In genomic region chr4:40329805-40330204, GRCh38 we compare ENCODE assay signal across 17 cellular contexts. TPM values are rescaled to one million over a fixed set of nuclear protein-coding genes. Genes with fewer than 3 reads are reported as not detected.
DNase-seq lines count a peak whose midpoint lies in the region; ATAC-seq and TF ChIP-seq lines count a peak whose summit lies in the region.
"Had no signal": no experiment of that assay in that cellular context is flagged by ENCODE, and none has a peak within 500 bp of the region (broad histone marks: within the 10 kb centered on the region; RNA-seq: fewer than 3 reads in every experiment).

No MANE protein-coding gene starts in this region.

- no peak overlapping the region for H3K4me2 ChIP-seq in neural progenitor cell

- no peak overlapping the region for H3K27ac ChIP-seq in coronary artery
- H3K27ac ChIP-seq in neural progenitor cell = no peak overlapping the region

- no peaks in the 10 kb centered on the region for H3F3A ChIP-seq in neural progenitor cell (ENCODE audit: low read depth)

- ATAC-seq in stimulated activated memory B cell treated with anti-CD40 and anti-IgM and Interleukin-4, amounts not matched to agents 10 μg/mL and 1 μg/mL and 100 μg/mL, for 72 hours = no peak
- ATAC-seq in GM18505 (IDR thresholded peaks at IDR 0.05; ENCODE audit: unreplicated experiment) (no peak), GM18909 (IDR thresholded peaks at IDR 0.05; ENCODE audit: poor library complexity, unreplicated experiment) (no peak)
- ATAC-seq: CD8-positive, alpha-beta T cell had no signal

- no peaks in the 10 kb centered on the region for H3K4me1 ChIP-seq in neural progenitor cell
- H3K4me1 ChIP-seq: Caco-2 had no signal

- H3K4me3 ChIP-seq in coronary artery (no peak overlapping the region), neural progenitor cell (no peak overlapping the region)

- no peaks in the 10 kb centered on the region for H3K36me3 ChIP-seq in neural progenitor cell

- H3K9ac ChIP-seq in neural progenitor cell = no peak overlapping the region

- H3K79me2 ChIP-seq in neural progenitor cell (ENCODE audit: low read depth) = no peaks in the 10 kb centered on the region

- H3K9me3 ChIP-seq in neural progenitor cell (ENCODE audit: low read depth) = no peaks in the 10 kb centered on the region
- H3K9me3 ChIP-seq: Caco-2 had no signal

- H4K20me1 ChIP-seq in neural progenitor cell (ENCODE audit: low read depth) = no peaks in the 10 kb centered on the region

- peak overlapping the region; percentile 57 for H3K27ac Mint-ChIP-seq in neural progenitor cell
- peak overlapping the region; percentile 2 for H3K27ac Mint-ChIP-seq in stimulated activated memory B cell treated with anti-CD40 and anti-IgM and Interleukin-4, amounts not matched to agents 10 μg/mL and 1 μg/mL and 100 μg/mL, for 72 hours
- H3K27ac Mint-ChIP-seq: CD4-positive, CD25-positive, alpha-beta regulatory T cell; CD8-positive, alpha-beta T cell had no signal

- no peak overlapping the region for H2AFZ ChIP-seq in neural progenitor cell (replicated peaks)

- no peaks in the 10 kb centered on the region for H3K9me3 Mint-ChIP-seq in neural progenitor cell
- no peaks in the 10 kb centered on the region for H3K9me3 Mint-ChIP-seq in stimulated activated memory B cell treated with anti-CD40 and anti-IgM and Interleukin-4, amounts not matched to agents 10 μg/mL and 1 μg/mL and 100 μg/mL, for 72 hours
- H3K9me3 Mint-ChIP-seq: CD4-positive, CD25-positive, alpha-beta regulatory T cell; CD8-positive, alpha-beta T cell had no signal

- TF ChIP-seq POLR2A in GM18505 (IDR thresholded peaks at IDR 0.05; ENCODE audit: borderline replicate concordance, extremely low read depth, insufficient read depth, insufficient read length) = no peak

- H3K4me3 Mint-ChIP-seq in neural progenitor cell = no peak overlapping the region
- no peak overlapping the region for H3K4me3 Mint-ChIP-seq in stimulated activated memory B cell treated with anti-CD40 and anti-IgM and Interleukin-4, amounts not matched to agents 10 μg/mL and 1 μg/mL and 100 μg/mL, for 72 hours
- H3K4me3 Mint-ChIP-seq: CD4-positive, CD25-positive, alpha-beta regulatory T cell; CD8-positive, alpha-beta T cell had no signal

- H3K36me3 Mint-ChIP-seq in neural progenitor cell = no peaks in the 10 kb centered on the region
- no peaks in the 10 kb centered on the region for H3K36me3 Mint-ChIP-seq in stimulated activated memory B cell treated with anti-CD40 and anti-IgM and Interleukin-4, amounts not matched to agents 10 μg/mL and 1 μg/mL and 100 μg/mL, for 72 hours
- H3K36me3 Mint-ChIP-seq: CD8-positive, alpha-beta T cell had no signal

- TF ChIP-seq CTCF in coronary artery (IDR thresholded peaks at IDR 0.05) (no peak), neural progenitor cell (IDR thresholded peaks at IDR 0.05) (no peak)

- peaks cover 8% of the 10 kb centered on the region for H3K27me3 Mint-ChIP-seq in neural progenitor cell (ENCODE audit: insufficient read depth, low read depth)
- H3K27me3 Mint-ChIP-seq in stimulated activated memory B cell treated with anti-CD40 and anti-IgM and Interleukin-4, amounts not matched to agents 10 μg/mL and 1 μg/mL and 100 μg/mL, for 72 hours = no peaks in the 10 kb centered on the region

- no peaks in the 10 kb centered on the region for H3K27me3 ChIP-seq in neural progenitor cell

- peak; percentile 43 for DNase-seq in SK-N-DZ (ENCODE audit: low spot score)
- DNase-seq in coronary artery (ENCODE audit: low spot score) = peak; percentile 26
- DNase-seq in neural progenitor cell (ENCODE audit: low spot score) = no peak
- no peak for DNase-seq in LoVo (ENCODE audit: low spot score)
- no peak for DNase-seq in occipital lobe (lab: John Stamatoyannopoulos, UW)
- DNase-seq: Caco-2; CD4-positive, CD25-positive, alpha-beta regulatory T cell; CD8-positive, alpha-beta T cell; DMS53; DMS79 treated with DMSO at 0.1 percent for 48 hours; GF-D8; GOT3; H7; HCEC 1CT had no signal

- peaks cover 44% of the 10 kb centered on the region for H3K4me1 Mint-ChIP-seq in neural progenitor cell
- no peaks in the 10 kb centered on the region for H3K4me1 Mint-ChIP-seq in stimulated activated memory B cell treated with anti-CD40 and anti-IgM and Interleukin-4, amounts not matched to agents 10 μg/mL and 1 μg/mL and 100 μg/mL, for 72 hours

RNA-seq across cellular contexts. Expression of gene CHRNA9, which starts 5.3 kb away (rescaled TPM):
- 22.3 and 23.4 TPM in 2 replicates for polyA plus RNA-seq in SK-N-DZ (2014; cell fraction: cytosol; rRNA removed)
- polyA plus RNA-seq in SK-N-DZ (2014; cell fraction: nucleus; rRNA removed) = 6.9 and 7.5 TPM in 2 replicates
- 0.67 and 2.5 TPM in 2 replicates for total RNA-seq in neural progenitor cell (ENCODE audit: low replicate concordance)
- 0.31 TPM for total RNA-seq in occipital lobe
- total RNA-seq: Caco-2; CD4-positive, CD25-positive, alpha-beta regulatory T cell had no signal

Comparison
In these comparisons a context has a peak if more than half of its experiments do, and no peak if none do; other contexts are left out.
1. DNase-seq: peak in SK-N-DZ (single experiment) and coronary artery (single experiment); none in neural progenitor cell (single experiment), LoVo (single experiment) and occipital lobe (single experiment).